ENCODE assay signal across 22 cellular contexts in genomic region chr2:68050353-68050752, GRCh38. TPM values are rescaled to one million over a fixed set of nuclear protein-coding genes. Genes with fewer than 3 reads are reported as not detected.
DNase-seq lines count a peak whose midpoint lies in the region; ATAC-seq and TF ChIP-seq lines count a peak whose summit lies in the region.
"Had no signal": no experiment of that assay in that cellular context is flagged by ENCODE, and none has a peak within 500 bp of the region (broad histone marks: within the 10 kb centered on the region; RNA-seq: fewer than 3 reads in every experiment).

No MANE protein-coding gene starts in this region.

- TF ChIP-seq CTCF in A673 (conservative IDR thresholded peaks at IDR 0.05; ENCODE audit: low read depth, low read length) = no peak

- CTCF ChIA-PET in A673 (lab: Charles Lee) = no interaction called here

- ATAC-seq in CD4-positive, CD25-positive, alpha-beta regulatory T cell (ENCODE audit: low read depth in 2 of 2) = no peak
- ATAC-seq in GM18511 (IDR thresholded peaks at IDR 0.05; ENCODE audit: unreplicated experiment) (peak; percentile 66), HG03432 (IDR thresholded peaks at IDR 0.05; ENCODE audit: unreplicated experiment) (peak; percentile 56), naive B cell (ENCODE audit: low read depth in 2 of 2) (no peak), GM21825 (IDR thresholded peaks at IDR 0.05; ENCODE audit: unreplicated experiment) (no peak)
- ATAC-seq: A549, SK-N-SH treated with all-trans-retinoic acid at 6 μM for 48 hours had no signal

- H3K4me1 ChIP-seq in CD4-positive, CD25-positive, alpha-beta regulatory T cell (ENCODE audit: control insufficient read depth, insufficient read depth, low read length, poor library complexity, severe bottlenecking) = peaks cover 14% of the 10 kb centered on the region
- peaks cover 39% of the 10 kb centered on the region for H3K4me1 ChIP-seq in A673 (ENCODE audit: insufficient read depth, low read length, poor library complexity, severe bottlenecking)
- H3K4me1 ChIP-seq: A549 had no signal

- no peaks in the 10 kb centered on the region for H3K27me3 ChIP-seq in CD4-positive, CD25-positive, alpha-beta regulatory T cell (ENCODE audit: control insufficient read depth, insufficient read depth, low read length)
- no peaks in the 10 kb centered on the region for H3K27me3 ChIP-seq in A673 (replicated peaks; ENCODE audit: insufficient read depth, low read depth, low read length, poor library complexity)

- peak overlapping the region in 2 of 4 donors; percentile 15 to 54 for H3K4me3 Mint-ChIP-seq in CD4-positive, CD25-positive, alpha-beta regulatory T cell
- no peak overlapping the region for H3K4me3 Mint-ChIP-seq in naive B cell
- no peak overlapping the region for H3K4me3 Mint-ChIP-seq in activated T-helper 2 cell treated with anti-CD3 and anti-CD28 coated beads, Interferon-gamma antibody, Interleukin-2, Interleukin-4, amounts not matched to agents 10 μg/mL and 5 μg/mL and 100 μg/mL, durations not matched to agents 14 hours and 24 hours and 36 hours (ENCODE audit: low read depth)
- H3K4me3 Mint-ChIP-seq: H9 had no signal

- no peaks in the 10 kb centered on the region for H3K9me3 Mint-ChIP-seq in CD4-positive, CD25-positive, alpha-beta regulatory T cell
- H3K9me3 Mint-ChIP-seq in naive B cell = peaks cover 0 to 2% (median 0%) of the 10 kb centered on the region in 7 donors
- H3K9me3 Mint-ChIP-seq in activated T-helper 2 cell treated with anti-CD3 and anti-CD28 coated beads, Interferon-gamma antibody, Interleukin-2, Interleukin-4, amounts not matched to agents 10 μg/mL and 5 μg/mL and 100 μg/mL, durations not matched to agents 14 hours and 24 hours and 36 hours = no peaks in the 10 kb centered on the region
- H3K9me3 Mint-ChIP-seq: H9 had no signal

- no peak for DNase-seq in CD4-positive, CD25-positive, alpha-beta regulatory T cell
- no peak for DNase-seq in naive B cell
- no peak for DNase-seq in activated T-helper 2 cell treated with anti-CD3 and anti-CD28 coated beads, Interferon-gamma antibody, Interleukin-2, Interleukin-4, amounts not matched to agents 10 μg/mL and 5 μg/mL and 100 μg/mL, durations not matched to agents 14 hours and 24 hours and 36 hours (ENCODE audit: low spot score)
- DNase-seq in A673 (ENCODE audit: low spot score) = no peak
- no peak for DNase-seq in KBM-7
- DNase-seq: C1 segment of cervical spinal cord, EL, H9, MV-4-11, NCI-H1417 treated with DMSO at 0.1 percent for 48 hours, NCI-H2029, NCI-H2171 treated with DMSO at 0.1 percent for 48 hours, NCI-H446 treated with DMSO at 0.1 percent for 48 hours, NCI-H748 treated with DMSO at 0.1 percent for 48 hours, OCI-M1, SHP77 treated with DMSO at 0.1 percent for 48 hours had no signal

- peaks cover 42 to 55% (median 53%) of the 10 kb centered on the region in 4 donors for H3K4me1 Mint-ChIP-seq in CD4-positive, CD25-positive, alpha-beta regulatory T cell
- peaks cover 36 to 47% (median 42%) of the 10 kb centered on the region in 3 donors for H3K4me1 Mint-ChIP-seq in naive B cell
- peaks cover 12% of the 10 kb centered on the region for H3K4me1 Mint-ChIP-seq in activated T-helper 2 cell treated with anti-CD3 and anti-CD28 coated beads, Interferon-gamma antibody, Interleukin-2, Interleukin-4, amounts not matched to agents 10 μg/mL and 5 μg/mL and 100 μg/mL, durations not matched to agents 14 hours and 24 hours and 36 hours (ENCODE audit: low read depth)
- H3K4me1 Mint-ChIP-seq: H9 had no signal

- no TSS peak for BruUV-seq in A673 (replicated peaks; lab: Mats Ljungman, UMichigan)

- no peaks in the 10 kb centered on the region for H3K9me3 ChIP-seq in CD4-positive, CD25-positive, alpha-beta regulatory T cell (ENCODE audit: control insufficient read depth in 2 of 2, low read length in 2 of 2)
- H3K9me3 ChIP-seq in A673 (ENCODE audit: low read depth, low read length, poor library complexity, severe bottlenecking) = no peaks in the 10 kb centered on the region
- H3K9me3 ChIP-seq: A549 had no signal

- intact Hi-C loops in activated T-helper 2 cell treated with anti-CD3 and anti-CD28 coated beads, Interferon-gamma antibody, Interleukin-2, Interleukin-4, amounts not matched to agents 10 μg/mL and 5 μg/mL and 100 μg/mL, durations not matched to agents 14 hours and 24 hours and 36 hours (cut with micrococcal nuclease) = no loop called here
- intact Hi-C loops in A673 (cut with micrococcal nuclease; ENCODE audit: unreplicated experiment) = no loop called here

- POLR2A ChIA-PET in A673 (lab: Charles Lee; ENCODE audit: low non-redundant PET) = no interaction called here

- H3K27ac ChIP-seq in CD4-positive, CD25-positive, alpha-beta regulatory T cell (ENCODE audit: insufficient read depth, low read length, poor library complexity, severe bottlenecking) = no peak overlapping the region
- H3K27ac ChIP-seq in A673 (ENCODE audit: low read depth, low read length, poor library complexity, severe bottlenecking) = no peak overlapping the region
- H3K27ac ChIP-seq: A549, HL-60 had no signal

- in situ Hi-C loops in KBM-7 (cut with MboI; ENCODE audit: low pct_unique_long_range_greater_than_20kb, low sequenced_read_pairs) = no loop called here

- peak overlapping the region in 2 of 3 donors; percentile 13 to 59 for H3K27ac Mint-ChIP-seq in CD4-positive, CD25-positive, alpha-beta regulatory T cell
- H3K27ac Mint-ChIP-seq in naive B cell = peak overlapping the region in 4 of 6 donors; percentile 2 to 74 (median 33)
- H3K27ac Mint-ChIP-seq in activated T-helper 2 cell treated with anti-CD3 and anti-CD28 coated beads, Interferon-gamma antibody, Interleukin-2, Interleukin-4, amounts not matched to agents 10 μg/mL and 5 μg/mL and 100 μg/mL, durations not matched to agents 14 hours and 24 hours and 36 hours = no peak overlapping the region
- H3K27ac Mint-ChIP-seq: H9 had no signal

- no peaks in the 10 kb centered on the region for H3K27me3 Mint-ChIP-seq in CD4-positive, CD25-positive, alpha-beta regulatory T cell
- no peaks in the 10 kb centered on the region for H3K27me3 Mint-ChIP-seq in naive B cell
- no peaks in the 10 kb centered on the region for H3K27me3 Mint-ChIP-seq in activated T-helper 2 cell treated with anti-CD3 and anti-CD28 coated beads, Interferon-gamma antibody, Interleukin-2, Interleukin-4, amounts not matched to agents 10 μg/mL and 5 μg/mL and 100 μg/mL, durations not matched to agents 14 hours and 24 hours and 36 hours (ENCODE audit: low read depth)

- H3K36me3 Mint-ChIP-seq in CD4-positive, CD25-positive, alpha-beta regulatory T cell = no peaks in the 10 kb centered on the region
- H3K36me3 Mint-ChIP-seq in naive B cell = peaks cover 0 to 4% of the 10 kb centered on the region in 2 donors
- H3K36me3 Mint-ChIP-seq in activated T-helper 2 cell treated with anti-CD3 and anti-CD28 coated beads, Interferon-gamma antibody, Interleukin-2, Interleukin-4, amounts not matched to agents 10 μg/mL and 5 μg/mL and 100 μg/mL, durations not matched to agents 14 hours and 24 hours and 36 hours (ENCODE audit: low read depth) = peaks cover 4% of the 10 kb centered on the region

- no peak overlapping the region for H3K4me3 ChIP-seq in CD4-positive, CD25-positive, alpha-beta regulatory T cell (ENCODE audit: low read depth, low read length)
- H3K4me3 ChIP-seq in A673 (ENCODE audit: low read depth, low read length, poor library complexity, severe bottlenecking) = no peak overlapping the region
- H3K4me3 ChIP-seq: A549 had no signal

- peaks cover 6% of the 10 kb centered on the region for H3K36me3 ChIP-seq in CD4-positive, CD25-positive, alpha-beta regulatory T cell (ENCODE audit: control insufficient read depth, insufficient read depth, low read length)
- no peaks in the 10 kb centered on the region for H3K36me3 ChIP-seq in A673 (ENCODE audit: insufficient read depth, low read length, poor library complexity, severe bottlenecking)

RNA-seq across cellular contexts. Expression of gene C1D, which starts 12.5 kb away (rescaled TPM):
- total RNA-seq in CD4-positive, CD25-positive, alpha-beta regulatory T cell = 22.8 TPM
- 10 to 100 TPM; 28.7 to 55.2 (median 41.4) TPM for polyA plus RNA-seq in CD4-positive, CD25-positive, alpha-beta regulatory T cell
- 10 to 100 TPM in 5 of 6 donors, 1 to 10 TPM in 1; 3.8 to 69.4 (median 38.0) TPM for polyA plus RNA-seq in naive B cell (ENCODE audit: low read depth in 6 of 6)
- total RNA-seq in activated T-helper 2 cell treated with anti-CD3 and anti-CD28 coated beads, Interferon-gamma antibody, Interleukin-2, Interleukin-4, amounts not matched to agents 10 μg/mL and 5 μg/mL and 100 μg/mL, durations not matched to agents 14 hours and 24 hours and 36 hours = 28.5 and 30.7 TPM in 2 replicates
- 18.4 and 21.3 TPM in 2 replicates for total RNA-seq in A673 (2021)

Comparison
In these comparisons a context has a peak if more than half of its experiments do, and no peak if none do; other contexts are left out.
1. ATAC-seq: peak in GM18511 (single experiment) and HG03432 (single experiment); none in CD4-positive, CD25-positive, alpha-beta regulatory T cell (0 of 2), naive B cell (0 of 2) and GM21825 (single experiment).